Comparison of ENCODE assay signal across 8 cellular contexts in the genomic region with DNA sequence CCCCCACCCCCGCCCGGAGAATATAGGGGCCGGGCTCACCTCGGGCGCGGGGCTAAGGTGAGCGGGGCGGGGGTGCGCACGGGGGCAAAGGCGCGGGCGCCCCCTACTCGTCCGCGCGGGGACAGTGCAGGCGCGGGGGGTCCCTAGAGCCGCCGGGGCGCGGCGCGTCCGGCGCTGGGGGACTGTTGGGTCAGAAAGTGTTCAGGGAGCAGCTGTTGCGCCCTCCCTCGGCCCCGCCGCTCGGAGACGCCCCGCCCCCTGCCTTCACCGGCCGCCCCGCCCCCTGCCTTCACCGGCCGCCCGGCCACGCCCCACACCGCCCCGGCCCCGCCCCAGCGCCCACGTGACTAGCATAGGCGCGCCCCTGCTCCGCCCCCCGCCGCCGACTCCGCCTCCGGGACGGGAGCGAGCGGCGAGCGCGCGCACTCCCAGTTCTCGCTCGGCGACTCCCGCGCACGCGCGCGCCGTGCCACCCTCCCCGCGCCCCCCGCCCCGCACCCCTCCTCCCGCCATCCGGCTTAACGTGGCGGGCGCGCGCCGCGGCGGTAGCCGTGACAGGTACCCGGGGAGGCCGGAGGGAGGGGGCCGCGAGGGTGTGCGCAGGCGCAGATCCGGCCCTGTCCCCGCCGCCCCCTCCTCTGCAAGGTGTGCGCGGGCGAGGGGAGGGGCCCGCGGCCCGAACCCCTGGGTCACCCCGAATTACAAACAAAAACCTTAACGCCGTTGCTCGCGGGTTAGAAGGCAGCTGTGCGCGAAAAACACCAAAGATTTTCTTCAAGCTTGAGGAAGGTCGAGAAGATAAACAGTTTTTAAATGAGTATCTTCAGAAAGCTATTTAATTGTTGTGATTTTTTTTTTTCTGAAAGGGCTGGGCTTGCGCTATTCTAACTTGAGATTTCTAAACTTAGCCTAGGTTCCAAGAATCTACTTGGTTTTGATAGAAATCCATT. TPM values are rescaled to one million over a fixed set of nuclear protein-coding genes. Genes with fewer than 3 reads are reported as not detected.
A peak's percentile ranks its signal among the peaks of the same experiment; 100 is the strongest.
DNase-seq lines count a peak whose midpoint lies in the region; ATAC-seq and TF ChIP-seq lines count a peak whose summit lies in the region.

No MANE protein-coding gene starts in this region.

- DNase-seq in GM13976 (ENCODE audit: low spot score), result peak; percentile 88
- peak; percentile 57 for DNase-seq in NCI-H146 treated with DMSO at 0.1 percent for 48 hours (lab: John Stamatoyannopoulos, UW; ENCODE audit: unreplicated experiment)
- DNase-seq in T-helper 17 cell, result peak; percentile 97 to 100 (median 99)
- DNase-seq in hepatocyte (ENCODE audit: low spot score), result peak; percentile 98
- no peak for DNase-seq in retinal pigment epithelial cell (ENCODE audit: low read depth)
- DNase-seq in OCI-M2 (lab: John Stamatoyannopoulos, UW; ENCODE audit: unreplicated experiment), result no peak

- peak overlapping the region; percentile 83 for H3K4me2 ChIP-seq in hepatocyte

- peaks cover 28% of the 10 kb centered on the region for H3K4me1 ChIP-seq in hepatocyte (ENCODE audit: insufficient read depth)

- no peaks in the 10 kb centered on the region for H3K27me3 Mint-ChIP-seq in T-helper 17 cell

- H2AFZ ChIP-seq in hepatocyte, result peak overlapping the region; percentile 54

- no peaks in the 10 kb centered on the region for H3K9me3 ChIP-seq in T-helper 17 cell (ENCODE audit: control insufficient read depth, low read length, poor library complexity, severe bottlenecking)
- H3K9me3 ChIP-seq in hepatocyte (ENCODE audit: low read depth), result no peaks in the 10 kb centered on the region

- H3K27ac ChIP-seq in angular gyrus (ENCODE audit: low read depth, low read length), result peak overlapping the region; percentile 84
- peak overlapping the region; percentile 100 for H3K27ac ChIP-seq in hepatocyte

- no peaks in the 10 kb centered on the region for H3K36me3 ChIP-seq in hepatocyte (replicated peaks; ENCODE audit: insufficient read depth, low read depth)

- peak overlapping the region; percentile 90 for H3K27ac Mint-ChIP-seq in T-helper 17 cell

- no peaks in the 10 kb centered on the region for H3K36me3 Mint-ChIP-seq in T-helper 17 cell (ENCODE audit: low read depth)

- no peaks in the 10 kb centered on the region for H4K20me1 ChIP-seq in hepatocyte (ENCODE audit: insufficient read depth, poor library complexity, severe bottlenecking)

- H3K27me3 ChIP-seq in hepatocyte, result no peaks in the 10 kb centered on the region

- H3K4me3 Mint-ChIP-seq in T-helper 17 cell, result peak overlapping the region; percentile 92

- in situ Hi-C loops in GM13976 (cut with MboI; ENCODE audit: low sequenced_read_pairs, unreplicated experiment), result loop anchor here (25.0 kb wide), 1 partner anchor 343 kb away; no protein-coding TSS in a partner anchor

- no peaks in the 10 kb centered on the region for H3K9me2 ChIP-seq in hepatocyte (replicated peaks; ENCODE audit: insufficient read depth)

- peak overlapping the region; percentile 56 for H3K4me3 ChIP-seq in hepatocyte
- peak overlapping the region; percentile 60 for H3K4me3 ChIP-seq in retinal pigment epithelial cell (ENCODE audit: low read length)

- WGBS in hepatocyte (ENCODE audit: low lambda C conversion rate, missing lambda C conversion rate), result under 1% methylated on average over 23 of the region's 110 CpGs

- peak; percentile 63 for ATAC-seq in HG02870 (IDR thresholded peaks at IDR 0.05; ENCODE audit: unreplicated experiment)
- peak; percentile 76 for ATAC-seq in T-helper 17 cell

- H3K79me2 ChIP-seq in hepatocyte, result peaks cover 44% of the 10 kb centered on the region

- TF ChIP-seq CTCF in GM13976 (IDR thresholded peaks at IDR 0.05; ENCODE audit: borderline replicate concordance, control extremely low read depth, extremely low read depth, insufficient read depth, missing control alignments) (peak; percentile 54), hepatocyte (IDR thresholded peaks at IDR 0.05; ENCODE audit: poor library complexity) (peak; percentile 40), retinal pigment epithelial cell (conservative IDR thresholded peaks at IDR 0.05; ENCODE audit: low read depth, low read length) (no peak)

- H3K4me1 Mint-ChIP-seq in T-helper 17 cell, result peaks cover 49% of the 10 kb centered on the region

RNA-seq across cellular contexts. Expression of a gene that starts 0.7 kb away (rescaled TPM):
- total RNA-seq in T-helper 17 cell, result 10 to 100 TPM; 70.4 to 72.8 TPM
- total RNA-seq in hepatocyte, result 32.4 and 39.9 TPM in 2 replicates
- polyA plus RNA-seq in hepatocyte, result 4.7 and 6.6 TPM in 2 replicates

Comparison
In these comparisons a context has a peak if more than half of its experiments do, and no peak if none do; other contexts are left out.
1. DNase-seq: peak in GM13976 (single experiment), NCI-H146 treated with DMSO at 0.1 percent for 48 hours (single experiment), T-helper 17 cell (3 of 3) and hepatocyte (single experiment); none in retinal pigment epithelial cell (single experiment) and OCI-M2 (single experiment).